ENCODE assay signal across 21 cellular contexts in genomic region chr18:60069145-60069544, GRCh38.
DNase-seq lines count a peak whose midpoint lies in the region; ATAC-seq and TF ChIP-seq lines count a peak whose summit lies in the region.
"Had no signal": no experiment of that assay in that cellular context is flagged by ENCODE, and none has a peak within 500 bp of the region (broad histone marks: within the 10 kb centered on the region; RNA-seq: fewer than 3 reads in every experiment).

No MANE protein-coding gene starts in this region.

- H3K27me3 Mint-ChIP-seq in HFFc6 (ENCODE audit: insufficient read depth): no peaks in the 10 kb centered on the region
- H3K27me3 Mint-ChIP-seq in neural progenitor cell (ENCODE audit: insufficient read depth, low read depth): peaks cover 4% of the 10 kb centered on the region
- H3K27me3 Mint-ChIP-seq in chondrocyte (ENCODE audit: low read depth): peaks cover 15% of the 10 kb centered on the region

- no peaks in the 10 kb centered on the region; the same call in 1 of the 2 replicates for H3K9me3 Mint-ChIP-seq in HFFc6
- peaks cover 9% of the 10 kb centered on the region for H3K9me3 Mint-ChIP-seq in neural progenitor cell
- peaks cover 5% of the 10 kb centered on the region for H3K9me3 Mint-ChIP-seq in chondrocyte (ENCODE audit: low read depth)
- H3K9me3 Mint-ChIP-seq: activated T-cell treated with anti-CD3 and anti-CD28 coated beads, Interleukin-2, amount 50 U/mL, for 4 hours had no signal

- H3K4me3 ChIP-seq in astrocyte of the cerebellum (ENCODE audit: low read depth, low read length) (no peak overlapping the region), neural progenitor cell (no peak overlapping the region)
- H3K4me3 ChIP-seq: coronary artery, ovary, sigmoid colon, transverse colon had no signal

- H3K4me2 ChIP-seq in neural progenitor cell: no peak overlapping the region

- peaks cover 46% of the 10 kb centered on the region for H3K4me1 Mint-ChIP-seq in HFFc6 (ENCODE audit: low read depth)
- peaks cover 11% of the 10 kb centered on the region for H3K4me1 Mint-ChIP-seq in neural progenitor cell
- H3K4me1 Mint-ChIP-seq in chondrocyte (ENCODE audit: low read depth): no peaks in the 10 kb centered on the region
- H3K4me1 Mint-ChIP-seq: activated B cell treated with CpG ODN at 0.5 μM for 24 hours; naive thymus-derived CD4-positive, alpha-beta T cell had no signal

- in situ Hi-C loops in astrocyte of the cerebellum (cut with HindIII; ENCODE audit: low sequenced_read_pairs): no loop called here

- H2AFZ ChIP-seq in neural progenitor cell (replicated peaks): no peak overlapping the region

- H4K20me1 ChIP-seq in neural progenitor cell (ENCODE audit: low read depth): peaks cover 8% of the 10 kb centered on the region

- no peak overlapping the region for H3K27ac Mint-ChIP-seq in HFFc6
- H3K27ac Mint-ChIP-seq in neural progenitor cell: no peak overlapping the region
- no peak overlapping the region for H3K27ac Mint-ChIP-seq in chondrocyte (ENCODE audit: unreplicated experiment)
- H3K27ac Mint-ChIP-seq: activated B cell treated with CpG ODN at 0.5 μM for 24 hours; activated CD8-positive, alpha-beta T cell treated with anti-CD3 and anti-CD28 coated beads for 36 hours; naive thymus-derived CD4-positive, alpha-beta T cell had no signal

- peak; percentile 24 for DNase-seq in ELR (ENCODE audit: low read depth)
- DNase-seq in HFFc6: no peak
- no peak for DNase-seq in astrocyte of the cerebellum (ENCODE audit: low read depth)
- DNase-seq in neural progenitor cell (ENCODE audit: low spot score): no peak
- no peak for DNase-seq in chondrocyte (ENCODE audit: low spot score)
- DNase-seq in stimulated activated CD4-positive, alpha-beta T cell treated with anti-CD3 and anti-CD28 coated beads, Interleukin-4, amount 100 ng/mL, for 24 hours: no peak
- DNase-seq: activated B cell treated with CpG ODN at 0.5 μM for 24 hours; activated CD8-positive, alpha-beta T cell treated with anti-CD3 and anti-CD28 coated beads for 36 hours; activated naive CD4-positive, alpha-beta T cell treated with anti-CD3 and anti-CD28 coated beads, Interleukin-2, amount 50 U/mL, for 16 hours; activated T-cell treated with anti-CD3 and anti-CD28 coated beads, Interleukin-2, amount 50 U/mL, for 4 hours; foreskin melanocyte; mesenchymal stem cell; naive thymus-derived CD4-positive, alpha-beta T cell; NCI-H2081; ovary; sigmoid colon; stimulated activated naive CD8-positive, alpha-beta T cell treated with anti-CD3 and anti-CD28 coated beads, Interleukin-15, Interleukin-2, amounts not matched to agents 100 U/mL and 50 U/mL, for 24 hours; T-helper 2 cell; transverse colon had no signal

- H3K36me3 Mint-ChIP-seq in HFFc6 (ENCODE audit: low read depth) (no peaks in the 10 kb centered on the region), neural progenitor cell (no peaks in the 10 kb centered on the region), chondrocyte (ENCODE audit: low read depth) (no peaks in the 10 kb centered on the region)
- H3K36me3 Mint-ChIP-seq: naive thymus-derived CD4-positive, alpha-beta T cell had no signal

- no peaks in the 10 kb centered on the region for H3K9me3 ChIP-seq in neural progenitor cell (ENCODE audit: low read depth)
- H3K9me3 ChIP-seq: ovary, sigmoid colon, transverse colon had no signal

- H3K9ac ChIP-seq in neural progenitor cell: no peak overlapping the region

- no peaks in the 10 kb centered on the region for H3K27me3 ChIP-seq in neural progenitor cell
- H3K27me3 ChIP-seq: ovary, sigmoid colon, transverse colon had no signal

- H3K36me3 ChIP-seq in neural progenitor cell: no peaks in the 10 kb centered on the region
- H3K36me3 ChIP-seq: ovary, sigmoid colon, transverse colon had no signal

- no peaks in the 10 kb centered on the region for H3K79me2 ChIP-seq in neural progenitor cell (ENCODE audit: low read depth)

- TF ChIP-seq CTCF in HFFc6 (IDR thresholded peaks at IDR 0.05) (peak; percentile 40), astrocyte of the cerebellum (IDR thresholded peaks at IDR 0.05; ENCODE audit: low read depth, low read length, missing control alignments) (peak; percentile 21), neural progenitor cell (IDR thresholded peaks at IDR 0.05) (peak; percentile 13), chondrocyte (IDR thresholded peaks at IDR 0.05) (no peak)

- H3K27ac ChIP-seq in neural progenitor cell: no peak overlapping the region
- H3K27ac ChIP-seq: coronary artery, ovary, sigmoid colon, transverse colon had no signal

- peaks cover 14% of the 10 kb centered on the region for H3K4me1 ChIP-seq in neural progenitor cell
- H3K4me1 ChIP-seq: sigmoid colon, transverse colon had no signal

- no peak overlapping the region for H3K4me3 Mint-ChIP-seq in HFFc6
- H3K4me3 Mint-ChIP-seq in neural progenitor cell: no peak overlapping the region
- no peak overlapping the region for H3K4me3 Mint-ChIP-seq in chondrocyte (ENCODE audit: unreplicated experiment)
- H3K4me3 Mint-ChIP-seq: activated B cell treated with CpG ODN at 0.5 μM for 24 hours; activated CD8-positive, alpha-beta T cell treated with anti-CD3 and anti-CD28 coated beads for 36 hours; activated T-cell treated with anti-CD3 and anti-CD28 coated beads, Interleukin-2, amount 50 U/mL, for 4 hours; naive thymus-derived CD4-positive, alpha-beta T cell had no signal

- ATAC-seq in HG03196 (IDR thresholded peaks at IDR 0.05; ENCODE audit: unreplicated experiment): no peak
- ATAC-seq: activated CD8-positive, alpha-beta T cell treated with anti-CD3 and anti-CD28 coated beads for 36 hours; activated T-cell treated with anti-CD3 and anti-CD28 coated beads, Interleukin-2, amount 50 U/mL, for 4 hours; naive thymus-derived CD4-positive, alpha-beta T cell; stimulated activated naive CD8-positive, alpha-beta T cell treated with anti-CD3 and anti-CD28 coated beads, Interleukin-15, Interleukin-2, amounts not matched to agents 100 U/mL and 50 U/mL, for 24 hours had no signal

- peaks cover 15% of the 10 kb centered on the region for H3F3A ChIP-seq in neural progenitor cell (ENCODE audit: low read depth)
